Comparison of ENCODE assay signal across 16 cellular contexts in genomic region chr12:129179941-129180340, GRCh38.
A peak's percentile ranks its signal among the peaks of the same experiment; 100 is the strongest.
DNase-seq lines count a peak whose midpoint lies in the region; ATAC-seq and TF ChIP-seq lines count a peak whose summit lies in the region.
"Had no signal": no experiment of that assay in that cellular context is flagged by ENCODE, and none has a peak within 500 bp of the region (broad histone marks: within the 10 kb centered on the region; RNA-seq: fewer than 3 reads in every experiment).

No MANE protein-coding gene starts in this region.

- H3K27me3 ChIP-seq in lung (ENCODE audit: control insufficient read depth, insufficient read depth) (no peaks in the 10 kb centered on the region), A673 (replicated peaks; ENCODE audit: insufficient read depth, low read depth, low read length, poor library complexity) (no peaks in the 10 kb centered on the region), right atrium auricular region (no peaks in the 10 kb centered on the region)
- H3K27me3 ChIP-seq: BLaER1 treated with 17β-estradiol and CSF1 and Interleukin-3, amounts not matched to agents 10 nM and 100 nM had no signal

- no peak for ATAC-seq in lung (ENCODE audit: insufficient read depth, low FRiP score)
- ATAC-seq: CD8-positive, alpha-beta T cell; GM12878 had no signal

- DNase-seq in left kidney (ENCODE audit: low read depth, low spot score): peak; percentile 14
- DNase-seq in lung (ENCODE audit: low spot score): no peak
- DNase-seq in mucosa of gallbladder (ENCODE audit: low spot score): peak; percentile 56
- no peak for DNase-seq in A673 (ENCODE audit: low spot score)
- DNase-seq in NCI-H774 (lab: John Stamatoyannopoulos, UW): no peak
- DNase-seq in right atrium auricular region (ENCODE audit: low spot score): no peak
- DNase-seq: 8988T; AML-193; Caco-2; Calu3; CD4-positive, alpha-beta T cell; CD8-positive, alpha-beta T cell; DMS79 treated with DMSO at 0.1 percent for 48 hours had no signal

- WGBS in lung, 2 donors: 90 to 95% methylated on average over 5 of the region's 5 CpGs

- CTCF ChIA-PET in A673 (lab: Charles Lee): no interaction called here

- H3K4me3 ChIP-seq in lung (peak overlapping the region; percentile 5), A673 (ENCODE audit: low read depth, low read length, poor library complexity, severe bottlenecking) (no peak overlapping the region), right atrium auricular region (no peak overlapping the region)
- H3K4me3 ChIP-seq: BLaER1 treated with 17β-estradiol and CSF1 and Interleukin-3, amounts not matched to agents 10 nM and 100 nM; GM12878 had no signal

- intact Hi-C loops in A673 (cut with micrococcal nuclease; ENCODE audit: unreplicated experiment): no loop called here

- BruUV-seq in A673 (replicated peaks; lab: Mats Ljungman, UMichigan): no TSS peak

- no peaks in the 10 kb centered on the region for H3K4me1 ChIP-seq in lung (ENCODE audit: control insufficient read depth in 2 of 2, insufficient read depth in 2 of 2, low read length in 2 of 2)
- no peaks in the 10 kb centered on the region for H3K4me1 ChIP-seq in A673 (ENCODE audit: insufficient read depth, low read length, poor library complexity, severe bottlenecking)
- H3K4me1 ChIP-seq in right atrium auricular region: no peaks in the 10 kb centered on the region
- H3K4me1 ChIP-seq: Caco-2 had no signal

- POLR2A ChIA-PET in A673 (lab: Charles Lee; ENCODE audit: low non-redundant PET): no interaction called here

- H3K9me3 ChIP-seq in lung (ENCODE audit: control insufficient read depth in 2 of 2, insufficient read depth in 1 of 2, low read length in 1 of 2) (peaks cover 0 to 5% of the 10 kb centered on the region in 2 donors), A673 (ENCODE audit: low read depth, low read length, poor library complexity, severe bottlenecking) (peaks cover 23% of the 10 kb centered on the region), right atrium auricular region (no peaks in the 10 kb centered on the region)
- H3K9me3 ChIP-seq: Caco-2 had no signal

- H3K27ac ChIP-seq in lung (ENCODE audit: low read depth in 1 of 2, low read length in 1 of 2) (no peak overlapping the region), A673 (ENCODE audit: low read depth, low read length, poor library complexity, severe bottlenecking) (no peak overlapping the region), right atrium auricular region (no peak overlapping the region)
- H3K27ac ChIP-seq: BLaER1 treated with 17β-estradiol and CSF1 and Interleukin-3, amounts not matched to agents 10 nM and 100 nM; C4-2B had no signal

- H3K36me3 ChIP-seq in lung (ENCODE audit: control insufficient read depth in 2 of 2, insufficient read depth in 2 of 2, low read length in 2 of 2) (no peaks in the 10 kb centered on the region), A673 (ENCODE audit: insufficient read depth, low read length, poor library complexity, severe bottlenecking) (no peaks in the 10 kb centered on the region), right atrium auricular region (no peaks in the 10 kb centered on the region)
- H3K36me3 ChIP-seq: BLaER1 treated with 17β-estradiol and CSF1 and Interleukin-3, amounts not matched to agents 10 nM and 100 nM had no signal

- no peak for TF ChIP-seq CTCF in lung (IDR thresholded peaks at IDR 0.05; ENCODE audit: control extremely low read depth, extremely low read depth)
- no peak for TF ChIP-seq CTCF in A673 (conservative IDR thresholded peaks at IDR 0.05; ENCODE audit: low read depth, low read length)
- no peak for TF ChIP-seq CTCF in right atrium auricular region (IDR thresholded peaks at IDR 0.05)

Comparison
In these comparisons a context has a peak if more than half of its experiments do, and no peak if none do; other contexts are left out.
1. DNase-seq: peak in left kidney (single experiment) and mucosa of gallbladder (single experiment); none in lung (single experiment), A673 (single experiment), NCI-H774 (single experiment) and right atrium auricular region (single experiment).